ENCODE assay signal across 8 cellular contexts in the genomic region with DNA sequence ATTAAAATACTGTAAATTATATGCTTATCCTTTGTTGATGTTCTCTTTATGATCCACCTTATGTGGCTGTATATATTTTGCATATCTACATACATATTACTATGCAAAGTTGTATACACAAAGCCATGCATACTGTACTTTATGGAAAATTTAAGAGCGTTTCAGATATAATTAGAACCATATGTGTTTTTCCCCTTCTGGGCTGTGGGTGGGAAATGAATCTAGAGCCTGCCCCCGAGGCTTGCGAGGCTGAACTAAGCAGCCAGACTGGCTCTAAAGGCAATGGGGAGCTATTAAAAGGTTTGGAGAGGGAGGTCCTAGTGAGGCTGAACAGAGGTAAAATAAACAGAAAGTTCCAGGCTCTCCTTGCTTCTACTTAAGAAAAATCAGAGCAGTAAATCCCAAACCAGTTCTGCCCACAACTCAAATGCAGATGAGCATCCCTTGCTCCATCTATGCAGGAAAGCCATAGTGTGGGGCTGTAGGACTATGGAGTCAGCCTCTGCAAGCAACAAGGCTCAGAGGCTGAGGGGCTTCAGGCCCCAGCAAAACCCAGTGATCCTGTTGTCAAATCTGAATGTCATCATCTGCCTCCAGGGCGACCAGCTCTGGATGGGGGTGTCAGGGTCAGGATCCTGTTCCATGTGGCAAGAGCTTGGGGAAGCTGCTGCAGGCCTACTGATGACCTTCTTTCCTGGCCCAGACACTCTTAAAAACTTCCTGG. TPM values are rescaled to one million over a fixed set of nuclear protein-coding genes. Genes with fewer than 3 reads are reported as not detected.
DNase-seq lines count a peak whose midpoint lies in the region; ATAC-seq and TF ChIP-seq lines count a peak whose summit lies in the region.

No MANE protein-coding gene starts in this region.

- POLR2A ChIA-PET in activated B cell treated with CpG ODN at 0.5 μM for 24 hours (lab: Charles Lee): interaction anchor here (0.5 to 14.1 kb wide), 14 partner anchors 11 to 606 kb away, joined by 4 to 380 read pairs (median 36); a partner anchor contains a TSS

- H3K4me1 ChIP-seq in spleen: peaks cover 64 to 98% (median 92%) of the 10 kb centered on the region in 6 donors

- H3K9me3 ChIP-seq in spleen: no peaks in the 10 kb centered on the region

- H3K4me3 Mint-ChIP-seq in activated CD4-positive, alpha-beta T cell treated with anti-CD3 and anti-CD28 coated beads, Interleukin-2, amount 10 ng/mL, durations not matched to agents 24 days and 14 days: peak overlapping the region; percentile 85
- peak overlapping the region; percentile 91 for H3K4me3 Mint-ChIP-seq in activated B cell treated with CpG ODN at 0.5 μM for 24 hours

- DNase-seq in activated CD4-positive, alpha-beta T cell treated with anti-CD3 and anti-CD28 coated beads, Interleukin-2, amount 10 ng/mL, durations not matched to agents 24 days and 14 days: peak; percentile 69
- no peak for DNase-seq in activated CD4-positive, alpha-beta T cell treated with anti-CD3 and anti-CD28 coated beads, Interleukin-2, amount 50 U/mL, for 1 hour
- no peak for DNase-seq in activated B cell treated with CpG ODN at 0.5 μM for 24 hours
- peak; percentile 36 for DNase-seq in germinal center (ENCODE audit: low spot score)
- no peak for DNase-seq in spleen
- DNase-seq in NCI-H510A (lab: John Stamatoyannopoulos, UW): no peak
- no peak for DNase-seq in CD1c-positive myeloid dendritic cell (ENCODE audit: extremely low spot score)

- H3K4me1 Mint-ChIP-seq in activated CD4-positive, alpha-beta T cell treated with anti-CD3 and anti-CD28 coated beads, Interleukin-2, amount 10 ng/mL, durations not matched to agents 24 days and 14 days: peaks cover 60% of the 10 kb centered on the region
- H3K4me1 Mint-ChIP-seq in activated B cell treated with CpG ODN at 0.5 μM for 24 hours: peaks cover 67% of the 10 kb centered on the region

- no peak for ATAC-seq in activated B cell treated with CpG ODN at 0.5 μM for 24 hours (ENCODE audit: low read depth)
- no peak for ATAC-seq in GM19023 (IDR thresholded peaks at IDR 0.05; ENCODE audit: unreplicated experiment)

- peak overlapping the region in 1 of 8 donors; percentile 76 for H3K4me3 ChIP-seq in spleen

- peak overlapping the region; percentile 98 for H3K27ac Mint-ChIP-seq in activated CD4-positive, alpha-beta T cell treated with anti-CD3 and anti-CD28 coated beads, Interleukin-2, amount 10 ng/mL, durations not matched to agents 24 days and 14 days
- H3K27ac Mint-ChIP-seq in activated B cell treated with CpG ODN at 0.5 μM for 24 hours: peak overlapping the region; percentile 96

- 33 to 53% (median 43%) methylated on average over 3 to 4 of the region's 4 CpGs for WGBS in spleen, 5 donors

- peaks cover 2% of the 10 kb centered on the region for H3K36me3 Mint-ChIP-seq in activated CD4-positive, alpha-beta T cell treated with anti-CD3 and anti-CD28 coated beads, Interleukin-2, amount 10 ng/mL, durations not matched to agents 24 days and 14 days (ENCODE audit: low read depth)
- H3K36me3 Mint-ChIP-seq in activated B cell treated with CpG ODN at 0.5 μM for 24 hours (ENCODE audit: low read depth): peaks cover 3% of the 10 kb centered on the region

- no peaks in the 10 kb centered on the region for H3K36me3 ChIP-seq in spleen

- no peaks in the 10 kb centered on the region for H3K9me3 Mint-ChIP-seq in activated CD4-positive, alpha-beta T cell treated with anti-CD3 and anti-CD28 coated beads, Interleukin-2, amount 10 ng/mL, durations not matched to agents 24 days and 14 days
- no peaks in the 10 kb centered on the region for H3K9me3 Mint-ChIP-seq in activated B cell treated with CpG ODN at 0.5 μM for 24 hours

- H3K27me3 ChIP-seq in spleen (replicated peaks in 1 of 7): no peaks in the 10 kb centered on the region

- intact Hi-C loops in activated CD4-positive, alpha-beta T cell treated with anti-CD3 and anti-CD28 coated beads, Interleukin-2, amount 10 ng/mL, durations not matched to agents 24 days and 14 days (cut with micrococcal nuclease): loop anchor here (2.0 to 5.0 kb wide), 4 partner anchors 17 to 908 kb away; a partner anchor contains a TSS
- intact Hi-C loops in activated B cell treated with CpG ODN at 0.5 μM for 24 hours (cut with micrococcal nuclease) (no loop called here), spleen (cut with DNase I; ENCODE audit: low total_unique reads) (no loop called here)

- no peak for TF ChIP-seq POLR2A in spleen (IDR thresholded peaks at IDR 0.05)

- TF ChIP-seq CTCF in activated B cell treated with CpG ODN at 0.5 μM for 24 hours (IDR thresholded peaks at IDR 0.05) (no peak), spleen (IDR thresholded peaks at IDR 0.05 in 8 of 11, conservative IDR thresholded peaks at IDR 0.05 in 3 of 11) (no peak)

- CTCF ChIA-PET in activated B cell treated with CpG ODN at 0.5 μM for 24 hours (lab: Charles Lee): interaction anchor here (0.9 to 2.4 kb wide), 7 partner anchors 11 to 134 kb away, joined by 3 to 21 read pairs (median 4); a partner anchor contains a TSS

- no peaks in the 10 kb centered on the region for H3K27me3 Mint-ChIP-seq in activated CD4-positive, alpha-beta T cell treated with anti-CD3 and anti-CD28 coated beads, Interleukin-2, amount 10 ng/mL, durations not matched to agents 24 days and 14 days
- H3K27me3 Mint-ChIP-seq in activated B cell treated with CpG ODN at 0.5 μM for 24 hours: no peaks in the 10 kb centered on the region

- peak overlapping the region; percentile 84 to 95 (median 90) for H3K27ac ChIP-seq in spleen

RNA-seq across cellular contexts. Expression of a gene that starts 14.1 kb away (rescaled TPM):
- 260 and 271 TPM in 2 replicates for total RNA-seq in activated CD4-positive, alpha-beta T cell treated with anti-CD3 and anti-CD28 coated beads, Interleukin-2, amount 10 ng/mL, durations not matched to agents 24 days and 14 days
- total RNA-seq in activated B cell treated with CpG ODN at 0.5 μM for 24 hours (175 and 180 TPM in 2 replicates), spleen (100 to 1,000 TPM; 103 to 308 (median 249) TPM)
- 100 to 1,000 TPM in 2 of 3 donors, 10 to 100 TPM in 1; 99.3 to 247 (median 209) TPM for polyA plus RNA-seq in spleen

RNA-seq across cellular contexts. Expression of a gene that starts 43.6 kb away (rescaled TPM):
- 33.6 and 34.1 TPM in 2 replicates for total RNA-seq in activated CD4-positive, alpha-beta T cell treated with anti-CD3 and anti-CD28 coated beads, Interleukin-2, amount 10 ng/mL, durations not matched to agents 24 days and 14 days
- 42.6 and 42.9 TPM in 2 replicates for total RNA-seq in activated B cell treated with CpG ODN at 0.5 μM for 24 hours
- total RNA-seq in spleen: 10 to 100 TPM; 23.7 to 41.7 (median 37.9) TPM
- polyA plus RNA-seq in spleen: 10 to 100 TPM; 11.9 to 22.0 (median 18.4) TPM

RNA-seq across cellular contexts. Expression of a gene that starts 43.8 kb away (rescaled TPM):
- 73.2 and 74.3 TPM in 2 replicates for total RNA-seq in activated CD4-positive, alpha-beta T cell treated with anti-CD3 and anti-CD28 coated beads, Interleukin-2, amount 10 ng/mL, durations not matched to agents 24 days and 14 days
- total RNA-seq in activated B cell treated with CpG ODN at 0.5 μM for 24 hours (128 and 137 TPM in 2 replicates), spleen (100 to 1,000 TPM in 3 of 7 donors, 10 to 100 TPM in 4; 70.8 to 115 (median 97.2) TPM)
- 100 to 1,000 TPM; 182 to 239 (median 224) TPM for polyA plus RNA-seq in spleen

Comparison
In these comparisons a context has a peak if more than half of its experiments do, and no peak if none do; other contexts are left out.
1. DNase-seq: peak in activated CD4-positive, alpha-beta T cell treated with anti-CD3 and anti-CD28 coated beads, Interleukin-2, amount 10 ng/mL, durations not matched to agents 24 days and 14 days (single experiment) and germinal center (single experiment); none in activated CD4-positive, alpha-beta T cell treated with anti-CD3 and anti-CD28 coated beads, Interleukin-2, amount 50 U/mL, for 1 hour (single experiment), activated B cell treated with CpG ODN at 0.5 μM for 24 hours (single experiment), spleen (single experiment), NCI-H510A (single experiment) and CD1c-positive myeloid dendritic cell (single experiment).